8 cellular contexts compared by ENCODE assay signal in the genomic region with DNA sequence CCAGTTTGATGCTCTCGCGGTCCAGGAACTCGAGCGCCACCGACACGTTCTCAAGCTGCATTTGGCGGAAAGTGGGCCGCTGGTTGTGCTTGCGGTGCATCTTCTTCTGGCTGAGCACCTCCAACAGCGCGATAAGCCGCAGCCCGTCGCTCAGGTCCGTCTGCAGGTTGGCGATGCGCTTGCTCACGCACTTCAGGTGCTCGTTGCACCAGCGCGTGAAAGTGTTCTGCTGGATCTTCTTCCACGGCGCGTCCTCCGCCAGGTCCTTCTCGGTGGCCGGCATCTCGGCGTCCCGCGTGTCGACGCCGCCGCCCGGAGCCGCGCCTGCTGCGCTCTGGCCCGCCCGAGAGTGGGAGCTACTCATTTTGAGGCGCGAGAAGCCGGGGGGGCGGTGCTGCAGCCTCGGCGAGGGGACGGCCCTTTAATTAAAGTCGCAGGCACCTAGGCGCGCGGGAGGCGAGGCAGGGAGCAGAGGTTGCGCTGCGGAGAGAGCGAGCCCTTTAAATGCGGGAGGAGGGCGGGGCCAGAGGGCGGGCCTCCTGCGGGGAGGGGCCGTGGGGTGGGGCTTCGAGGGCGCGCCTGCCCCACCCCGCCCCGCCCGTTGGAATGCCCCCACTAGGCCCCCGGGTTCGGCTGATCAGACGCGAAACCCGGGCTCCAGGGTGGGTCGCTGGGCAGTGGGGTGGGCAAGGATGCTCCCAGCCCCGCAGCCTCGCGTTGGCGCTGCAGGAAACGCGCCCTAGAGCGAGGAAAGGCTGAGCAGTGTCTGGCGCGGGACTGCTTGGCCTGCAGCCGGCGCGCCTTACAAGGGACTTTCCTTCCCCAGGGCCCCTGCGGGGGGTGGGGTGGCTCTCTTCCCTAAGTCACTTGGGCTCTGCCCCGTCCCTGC. TPM values are rescaled to one million over a fixed set of nuclear protein-coding genes. Genes with fewer than 3 reads are reported as not detected.
DNase-seq lines count a peak whose midpoint lies in the region; ATAC-seq, FAIRE-seq and TF ChIP-seq lines count a peak whose summit lies in the region.

No MANE protein-coding gene starts in this region.

- peak in 1 of 2 experiments; percentile 89; a peak in 2 of 4 replicates for TF ChIP-seq POLR2A in HepG2 (IDR thresholded peaks at IDR 0.05; ENCODE audit: insufficient read depth in 1 of 2, low read depth in 2 of 2, low read length in 2 of 2)

- CTCF ChIA-PET in HepG2 (lab: Yijun Ruan, JAX; ENCODE audit: low intra/inter-chr PET ratio, low total read pairs) = interaction anchor here (0.9 kb wide), 1 partner anchor 164 kb away, joined by 4 read pairs; no protein-coding TSS in a partner anchor

- no peak for FAIRE-seq in HepG2 (lab: Jason Lieb, UNC)

- H3K9me3 ChIP-seq in colonic mucosa (no peaks in the 10 kb centered on the region), HepG2 (ENCODE audit: low read length) (no peaks in the 10 kb centered on the region)

- H4K20me1 ChIP-seq in HepG2 (ENCODE audit: insufficient read depth, low read length) = peaks cover 7% of the 10 kb centered on the region; the same call in 1 of the 2 replicates

- in situ Hi-C loops in HepG2 (cut with HindIII; ENCODE audit: extremely low pct_ligation_motif_present, low pct_unique_long_range_greater_than_20kb) = no loop called here

- H3K9ac ChIP-seq in colonic mucosa (ENCODE audit: low read depth in 2 of 2, low read length in 2 of 2) (peak overlapping the region; percentile 51 to 76), HepG2 (ENCODE audit: insufficient read depth, low read depth, low read length) (peak overlapping the region; percentile 87)

- H2AFZ ChIP-seq in HepG2 (ENCODE audit: low read length) = no peak overlapping the region

- peak; percentile 61 for ATAC-seq in GM19043 (IDR thresholded peaks at IDR 0.05; ENCODE audit: low read depth, unreplicated experiment)
- ATAC-seq in HG03378 (IDR thresholded peaks at IDR 0.05; ENCODE audit: unreplicated experiment) = peak; percentile 33
- peak; percentile 57 for ATAC-seq in HepG2

- H3K4me3 ChIP-seq in AG09309 (ENCODE audit: control insufficient read depth, low read depth, low read length) = peak overlapping the region; percentile 72
- H3K4me3 ChIP-seq in colonic mucosa = peak overlapping the region; percentile 44
- H3K4me3 ChIP-seq in HepG2 (replicated peaks in 1 of 3; ENCODE audit: insufficient read depth in 1 of 3, low read depth in 2 of 3, low read length in 3 of 3) = peak overlapping the region; percentile 65 to 92 (median 80)

- DNase-seq in AG09309 (ENCODE audit: low read depth) (peak; percentile 76), NCI-H510A treated with DMSO at 0.1 percent for 48 hours (lab: John Stamatoyannopoulos, UW) (peak; percentile 80), colonic mucosa (peak; percentile 90), HepG2 (ENCODE audit: low spot score) (peak; percentile 85)
- peak; percentile 95 for DNase-seq in activated CD4-positive, alpha-beta T cell treated with anti-CD3 and anti-CD28 coated beads for 48 hours
- DNase-seq in stimulated activated CD4-positive, alpha-beta T cell treated with anti-CD3 and anti-CD28 coated beads, Interleukin-2, amount 100 ng/mL, for 4 hours (ENCODE audit: low read depth) = peak; percentile 89

- H3K79me2 ChIP-seq in HepG2 (ENCODE audit: insufficient read depth, low read length) = peaks cover 22% of the 10 kb centered on the region

- TF ChIP-seq CTCF in AG09309 (IDR thresholded peaks at IDR 0.05; ENCODE audit: control insufficient read depth, insufficient read depth, low read depth, low read length, missing control alignments) (no peak), colonic mucosa (IDR thresholded peaks at IDR 0.05) (no peak), HepG2 (CRISPR knock-in tag; IDR thresholded peaks at IDR 0.05) (peak; percentile 25; the same call in 1 of the 2 replicates)

- no peak for TF ChIP-seq RAD21 in HepG2 (CRISPR knock-in tag; IDR thresholded peaks at IDR 0.05)

- no peaks in the 10 kb centered on the region for H3K4me1 ChIP-seq in colonic mucosa
- peaks cover 37% of the 10 kb centered on the region for H3K4me1 ChIP-seq in HepG2 (ENCODE audit: insufficient read depth, low read length)

- H3K27ac ChIP-seq in colonic mucosa = peak overlapping the region; percentile 69
- peak overlapping the region; percentile 58 for H3K27ac ChIP-seq in HepG2 (ENCODE audit: extremely low read length, insufficient read depth, low read length)

- TF ChIP-seq EP300 in HepG2 (IDR thresholded peaks at IDR 0.05; ENCODE audit: low read depth in 2 of 2, low read length in 2 of 2) = no peak
- TF ChIP-seq EP300 in HepG2 (CRISPR knock-in tag; IDR thresholded peaks at IDR 0.05; ENCODE audit: borderline replicate concordance) = no peak

- intact Hi-C loops in colonic mucosa (cut with DNase I) = no loop called here
- intact Hi-C loops in HepG2 (cut with micrococcal nuclease; ENCODE audit: unreplicated experiment) = no loop called here

- H3K36me3 ChIP-seq in colonic mucosa (no peaks in the 10 kb centered on the region), HepG2 (replicated peaks in 1 of 2; ENCODE audit: control insufficient read depth in 1 of 2, insufficient read depth in 2 of 2, low read length in 2 of 2) (peaks cover 5 to 12% of the 10 kb centered on the region in 2 experiments; a peak in 3 of 5 replicates)

- WGBS in HepG2 (ENCODE audit: low lambda C conversion rate) = no CpG with 5 or more reads among the region's 87 CpGs

- POLR2A ChIA-PET in HepG2 (lab: Yijun Ruan, JAX) = interaction anchor here (0.7 to 3.0 kb wide), 9 partner anchors 8 to 171 kb away, joined by 3 to 17 read pairs (median 4); partner anchors contain the start of genes EMD, RPL10 and SLC10A3

- BruUV-seq in HepG2 (replicated peaks; lab: Mats Ljungman, UMichigan) = no TSS peak

- peak overlapping the region; percentile 92 for H3K4me2 ChIP-seq in HepG2 (ENCODE audit: low read depth, low read length)

- H3K27me3 ChIP-seq in colonic mucosa (no peaks in the 10 kb centered on the region), HepG2 (ENCODE audit: control insufficient read depth in 1 of 2, insufficient read depth in 2 of 2, low read length in 2 of 2) (no peaks in the 10 kb centered on the region)

RNA-seq across cellular contexts. Expression of gene FLNA, which starts 3.3 kb away (rescaled TPM):
- total RNA-seq in colonic mucosa = 100 to 1,000 TPM; 124 to 773 TPM
- total RNA-seq in HepG2 (2016; rRNA removed; fragmentation: Illumina TruSeq; extraction: Trizol) = 119 and 174 TPM in 2 replicates
- total RNA-seq in HepG2 (2016; cell fraction: cytosol; rRNA removed; fragmentation: Illumina TruSeq; extraction: Trizol; ENCODE audit: low read depth) = 13.2 and 13.4 TPM in 2 replicates
- total RNA-seq in HepG2 (2016; cell fraction: insoluble cytoplasmic fraction; rRNA removed; fragmentation: Illumina TruSeq; extraction: Trizol) = 90.0 and 191 TPM in 2 replicates
- total RNA-seq in HepG2 (2016; cell fraction: membrane; rRNA removed; fragmentation: Illumina TruSeq; extraction: Trizol) = 36.3 and 36.5 TPM in 2 replicates
- 184 and 199 TPM in 2 replicates for total RNA-seq in HepG2 (2016; cell fraction: nucleus; rRNA removed; fragmentation: Illumina TruSeq; extraction: Trizol)
- polyA plus RNA-seq in HepG2 (2011; rRNA removed) = 83.4 and 117 TPM in 2 replicates
- polyA plus RNA-seq in HepG2 (2011; cell fraction: cytosol; rRNA removed) = 51.4 and 75.1 TPM in 2 replicates
- 546 and 648 TPM in 2 replicates for polyA plus RNA-seq in HepG2 (2011; cell fraction: nucleus; rRNA removed)
- 102 and 157 TPM in 2 replicates for polyA plus RNA-seq in HepG2 (2012)
- polyA plus RNA-seq in HepG2 (2016; cell fraction: cytosol; fragmentation: Illumina TruSeq; extraction: Trizol; ENCODE audit: low read depth) = 12.4 and 15.1 TPM in 2 replicates
- polyA plus RNA-seq in HepG2 (2016; cell fraction: insoluble cytoplasmic fraction; fragmentation: Illumina TruSeq; extraction: Trizol; ENCODE audit: low read depth) = 93.9 and 131 TPM in 2 replicates
- 22.9 and 27.1 TPM in 2 replicates for polyA plus RNA-seq in HepG2 (2016; cell fraction: membrane; fragmentation: Illumina TruSeq; extraction: Trizol; ENCODE audit: low read depth)
- polyA plus RNA-seq in HepG2 (2016; cell fraction: nucleus; fragmentation: Illumina TruSeq; extraction: Trizol; ENCODE audit: insufficient read depth, low read depth) = 309 and 326 TPM in 2 replicates
- 637 and 802 TPM in 2 replicates for polyA minus RNA-seq in HepG2 (2011; rRNA and poly(A)+ RNA removed; ENCODE audit: low replicate concordance)
- 304 and 314 TPM in 2 replicates for polyA minus RNA-seq in HepG2 (2011; cell fraction: cytosol; rRNA and poly(A)+ RNA removed)
- 230 and 260 TPM in 2 replicates for polyA minus RNA-seq in HepG2 (2011; cell fraction: nucleus; rRNA and poly(A)+ RNA removed)

RNA-seq across cellular contexts. Expression of gene EMD, which starts 8.0 kb away (rescaled TPM):
- total RNA-seq in colonic mucosa = 10 to 100 TPM; 44.4 to 49.1 TPM
- 10.4 and 14.5 TPM in 2 replicates for total RNA-seq in HepG2 (2016; rRNA removed; fragmentation: Illumina TruSeq; extraction: Trizol)
- total RNA-seq in HepG2 (2016; cell fraction: cytosol; rRNA removed; fragmentation: Illumina TruSeq; extraction: Trizol; ENCODE audit: low read depth) = 23.2 and 32.8 TPM in 2 replicates
- 8.8 and 14.4 TPM in 2 replicates for total RNA-seq in HepG2 (2016; cell fraction: insoluble cytoplasmic fraction; rRNA removed; fragmentation: Illumina TruSeq; extraction: Trizol)
- 27.8 and 36.0 TPM in 2 replicates for total RNA-seq in HepG2 (2016; cell fraction: membrane; rRNA removed; fragmentation: Illumina TruSeq; extraction: Trizol)
- total RNA-seq in HepG2 (2016; cell fraction: nucleus; rRNA removed; fragmentation: Illumina TruSeq; extraction: Trizol) = 9.2 and 9.7 TPM in 2 replicates
- polyA plus RNA-seq in HepG2 (2011; rRNA removed) = 14.9 and 19.1 TPM in 2 replicates
- polyA plus RNA-seq in HepG2 (2011; cell fraction: cytosol; rRNA removed) = 16.0 and 18.2 TPM in 2 replicates
- 49.8 and 50.2 TPM in 2 replicates for polyA plus RNA-seq in HepG2 (2011; cell fraction: nucleus; rRNA removed)
- 17.5 and 18.8 TPM in 2 replicates for polyA plus RNA-seq in HepG2 (2012)
- polyA plus RNA-seq in HepG2 (2016; cell fraction: cytosol; fragmentation: Illumina TruSeq; extraction: Trizol; ENCODE audit: low read depth) = 74.7 and 108 TPM in 2 replicates
- polyA plus RNA-seq in HepG2 (2016; cell fraction: insoluble cytoplasmic fraction; fragmentation: Illumina TruSeq; extraction: Trizol; ENCODE audit: low read depth) = 25.4 and 35.1 TPM in 2 replicates
- polyA plus RNA-seq in HepG2 (2016; cell fraction: membrane; fragmentation: Illumina TruSeq; extraction: Trizol; ENCODE audit: low read depth) = 69.7 and 96.5 TPM in 2 replicates
- polyA plus RNA-seq in HepG2 (2016; cell fraction: nucleus; fragmentation: Illumina TruSeq; extraction: Trizol; ENCODE audit: insufficient read depth, low read depth) = 38.7 and 39.0 TPM in 2 replicates
- polyA minus RNA-seq in HepG2 (2011; rRNA and poly(A)+ RNA removed; ENCODE audit: low replicate concordance) = 13.3 and 53.4 TPM in 2 replicates
- 9.3 and 9.9 TPM in 2 replicates for polyA minus RNA-seq in HepG2 (2011; cell fraction: cytosol; rRNA and poly(A)+ RNA removed)
- polyA minus RNA-seq in HepG2 (2011; cell fraction: nucleus; rRNA and poly(A)+ RNA removed) = 6.2 and 7.2 TPM in 2 replicates

RNA-seq across cellular contexts. Expression of gene RPL10, which starts 27.1 kb away (rescaled TPM):
- total RNA-seq in colonic mucosa (1,000 to 10,000 TPM; 1,915 to 2,641 TPM), HepG2 (2016; rRNA removed; fragmentation: Illumina TruSeq; extraction: Trizol) (2,381 and 2,883 TPM in 2 replicates)
- total RNA-seq in HepG2 (2016; cell fraction: cytosol; rRNA removed; fragmentation: Illumina TruSeq; extraction: Trizol; ENCODE audit: low read depth) = 2,845 and 3,163 TPM in 2 replicates
- 2,364 and 2,968 TPM in 2 replicates for total RNA-seq in HepG2 (2016; cell fraction: insoluble cytoplasmic fraction; rRNA removed; fragmentation: Illumina TruSeq; extraction: Trizol)
- total RNA-seq in HepG2 (2016; cell fraction: membrane; rRNA removed; fragmentation: Illumina TruSeq; extraction: Trizol) = 6,021 and 6,074 TPM in 2 replicates
- total RNA-seq in HepG2 (2016; cell fraction: nucleus; rRNA removed; fragmentation: Illumina TruSeq; extraction: Trizol) = 936 and 1,040 TPM in 2 replicates
- polyA plus RNA-seq in HepG2 (2011; rRNA removed) = 4,713 and 5,167 TPM in 2 replicates
- 7,297 and 8,438 TPM in 2 replicates for polyA plus RNA-seq in HepG2 (2011; cell fraction: cytosol; rRNA removed)
- polyA plus RNA-seq in HepG2 (2011; cell fraction: nucleus; rRNA removed) = 1,715 and 1,756 TPM in 2 replicates
- 3,170 and 4,590 TPM in 2 replicates for polyA plus RNA-seq in HepG2 (2012)
- polyA plus RNA-seq in HepG2 (2016; cell fraction: cytosol; fragmentation: Illumina TruSeq; extraction: Trizol; ENCODE audit: low read depth) = 5,111 and 5,676 TPM in 2 replicates
- 3,496 and 3,549 TPM in 2 replicates for polyA plus RNA-seq in HepG2 (2016; cell fraction: insoluble cytoplasmic fraction; fragmentation: Illumina TruSeq; extraction: Trizol; ENCODE audit: low read depth)
- 7,184 and 7,370 TPM in 2 replicates for polyA plus RNA-seq in HepG2 (2016; cell fraction: membrane; fragmentation: Illumina TruSeq; extraction: Trizol; ENCODE audit: low read depth)
- 1,977 and 1,989 TPM in 2 replicates for polyA plus RNA-seq in HepG2 (2016; cell fraction: nucleus; fragmentation: Illumina TruSeq; extraction: Trizol; ENCODE audit: insufficient read depth, low read depth)
- polyA minus RNA-seq in HepG2 (2011; rRNA and poly(A)+ RNA removed; ENCODE audit: low replicate concordance) = 1,812 and 2,162 TPM in 2 replicates
- 929 and 970 TPM in 2 replicates for polyA minus RNA-seq in HepG2 (2011; cell fraction: cytosol; rRNA and poly(A)+ RNA removed)
- 272 and 332 TPM in 2 replicates for polyA minus RNA-seq in HepG2 (2011; cell fraction: nucleus; rRNA and poly(A)+ RNA removed)

RNA-seq across cellular contexts. Expression of gene DNASE1L1, which starts 37.9 kb away (rescaled TPM):
- total RNA-seq in colonic mucosa (10 to 100 TPM; 19.1 to 29.2 TPM), HepG2 (2016; rRNA removed; fragmentation: Illumina TruSeq; extraction: Trizol) (4.6 and 4.7 TPM in 2 replicates)
- 3.2 and 3.4 TPM in 2 replicates for total RNA-seq in HepG2 (2016; cell fraction: cytosol; rRNA removed; fragmentation: Illumina TruSeq; extraction: Trizol; ENCODE audit: low read depth)
- 3.9 and 5.0 TPM in 2 replicates for total RNA-seq in HepG2 (2016; cell fraction: insoluble cytoplasmic fraction; rRNA removed; fragmentation: Illumina TruSeq; extraction: Trizol)
- total RNA-seq in HepG2 (2016; cell fraction: membrane; rRNA removed; fragmentation: Illumina TruSeq; extraction: Trizol) = 8.0 and 8.2 TPM in 2 replicates
- total RNA-seq in HepG2 (2016; cell fraction: nucleus; rRNA removed; fragmentation: Illumina TruSeq; extraction: Trizol) = 5.1 and 5.8 TPM in 2 replicates
- 12.3 and 16.5 TPM in 2 replicates for polyA plus RNA-seq in HepG2 (2011; rRNA removed)
- polyA plus RNA-seq in HepG2 (2011; cell fraction: cytosol; rRNA removed) = 13.3 and 15.2 TPM in 2 replicates
- 17.5 and 18.0 TPM in 2 replicates for polyA plus RNA-seq in HepG2 (2011; cell fraction: nucleus; rRNA removed)
- 8.0 and 11.7 TPM in 2 replicates for polyA plus RNA-seq in HepG2 (2012)
- 4.0 and 4.8 TPM in 2 replicates for polyA plus RNA-seq in HepG2 (2016; cell fraction: cytosol; fragmentation: Illumina TruSeq; extraction: Trizol; ENCODE audit: low read depth)
- 4.8 and 4.9 TPM in 2 replicates for polyA plus RNA-seq in HepG2 (2016; cell fraction: insoluble cytoplasmic fraction; fragmentation: Illumina TruSeq; extraction: Trizol; ENCODE audit: low read depth)
- 9.1 and 9.5 TPM in 2 replicates for polyA plus RNA-seq in HepG2 (2016; cell fraction: membrane; fragmentation: Illumina TruSeq; extraction: Trizol; ENCODE audit: low read depth)
- polyA plus RNA-seq in HepG2 (2016; cell fraction: nucleus; fragmentation: Illumina TruSeq; extraction: Trizol; ENCODE audit: insufficient read depth, low read depth) = 5.5 and 8.8 TPM in 2 replicates
- 24.1 and 42.4 TPM in 2 replicates for polyA minus RNA-seq in HepG2 (2011; rRNA and poly(A)+ RNA removed; ENCODE audit: low replicate concordance)
- 5.9 and 6.7 TPM in 2 replicates for polyA minus RNA-seq in HepG2 (2011; cell fraction: cytosol; rRNA and poly(A)+ RNA removed)
- polyA minus RNA-seq in HepG2 (2011; cell fraction: nucleus; rRNA and poly(A)+ RNA removed) = 4.2 and 5.0 TPM in 2 replicates

RNA-seq across cellular contexts. Expression of gene TAFAZZIN, which starts 40.2 kb away (rescaled TPM):
- 10 to 100 TPM; 33.2 to 54.5 TPM for total RNA-seq in colonic mucosa
- 6.3 and 16.8 TPM in 2 replicates for total RNA-seq in HepG2 (2016; rRNA removed; fragmentation: Illumina TruSeq; extraction: Trizol)
- total RNA-seq in HepG2 (2016; cell fraction: cytosol; rRNA removed; fragmentation: Illumina TruSeq; extraction: Trizol; ENCODE audit: low read depth) = 5.9 and 8.5 TPM in 2 replicates
- 4.8 and 17.3 TPM in 2 replicates for total RNA-seq in HepG2 (2016; cell fraction: insoluble cytoplasmic fraction; rRNA removed; fragmentation: Illumina TruSeq; extraction: Trizol)
- total RNA-seq in HepG2 (2016; cell fraction: membrane; rRNA removed; fragmentation: Illumina TruSeq; extraction: Trizol) = 5.5 and 6.3 TPM in 2 replicates
- total RNA-seq in HepG2 (2016; cell fraction: nucleus; rRNA removed; fragmentation: Illumina TruSeq; extraction: Trizol) = 17.9 and 26.2 TPM in 2 replicates
- 27.9 and 30.9 TPM in 2 replicates for polyA plus RNA-seq in HepG2 (2011; rRNA removed)
- 8.7 and 11.6 TPM in 2 replicates for polyA plus RNA-seq in HepG2 (2011; cell fraction: cytosol; rRNA removed)
- polyA plus RNA-seq in HepG2 (2011; cell fraction: nucleus; rRNA removed) = 281 and 287 TPM in 2 replicates
- polyA plus RNA-seq in HepG2 (2012) = 16.8 and 21.1 TPM in 2 replicates
- 2.5 and 2.9 TPM in 2 replicates for polyA plus RNA-seq in HepG2 (2016; cell fraction: cytosol; fragmentation: Illumina TruSeq; extraction: Trizol; ENCODE audit: low read depth)
- polyA plus RNA-seq in HepG2 (2016; cell fraction: insoluble cytoplasmic fraction; fragmentation: Illumina TruSeq; extraction: Trizol; ENCODE audit: low read depth) = 5.3 and 7.9 TPM in 2 replicates
- 4.2 and 4.6 TPM in 2 replicates for polyA plus RNA-seq in HepG2 (2016; cell fraction: membrane; fragmentation: Illumina TruSeq; extraction: Trizol; ENCODE audit: low read depth)
- polyA plus RNA-seq in HepG2 (2016; cell fraction: nucleus; fragmentation: Illumina TruSeq; extraction: Trizol; ENCODE audit: insufficient read depth, low read depth) = 70.8 TPM in 2 replicates
- polyA minus RNA-seq in HepG2 (2011; rRNA and poly(A)+ RNA removed; ENCODE audit: low replicate concordance) = 16.6 and 35.2 TPM in 2 replicates
- 7.0 and 7.2 TPM in 2 replicates for polyA minus RNA-seq in HepG2 (2011; cell fraction: cytosol; rRNA and poly(A)+ RNA removed)
- polyA minus RNA-seq in HepG2 (2011; cell fraction: nucleus; rRNA and poly(A)+ RNA removed) = 23.2 and 28.2 TPM in 2 replicates

Comparison
In these comparisons a context has a peak if more than half of its experiments do, and no peak if none do; other contexts are left out.
1. Peak in every context shown above with its lines: DNase-seq, ATAC-seq, H3K4me3 ChIP-seq and H3K27ac ChIP-seq.